Comparison of ENCODE assay signal across 17 cellular contexts in genomic region chr16:51763072-51763658, GRCh38.
A peak's percentile ranks its signal among the peaks of the same experiment; 100 is the strongest.
DNase-seq lines count a peak whose midpoint lies in the region; TF ChIP-seq lines count a peak whose summit lies in the region.
"Had no signal": no experiment of that assay in that cellular context is flagged by ENCODE, and none has a peak within 500 bp of the region (broad histone marks: within the 10 kb centered on the region; RNA-seq: fewer than 3 reads in every experiment).

No MANE protein-coding gene starts in this region.

- H3K9me3 Mint-ChIP-seq in glutamatergic neuron (ENCODE audit: unreplicated experiment) (peaks cover 6% of the 10 kb centered on the region), MCF 10A (ENCODE audit: unreplicated experiment) (no peaks in the 10 kb centered on the region)
- H3K9me3 Mint-ChIP-seq: activated CD4-positive, alpha-beta T cell treated with anti-CD3 and anti-CD28 coated beads, Interleukin-2, amount 10 ng/mL, durations not matched to agents 7 days and 5 days; activated T-cell treated with anti-CD3 and anti-CD28 coated beads, Interleukin-2, amount 50 U/mL, for 24 hours had no signal

- no peaks in the 10 kb centered on the region for H3K36me3 ChIP-seq in osteoblast (ENCODE audit: insufficient read depth, low read length)
- H3K36me3 ChIP-seq in GM23248 (ENCODE audit: low read depth), result no peaks in the 10 kb centered on the region

- H3K4me3 Mint-ChIP-seq in glutamatergic neuron (ENCODE audit: unreplicated experiment) (peak overlapping the region; percentile 9), MCF 10A (ENCODE audit: unreplicated experiment) (no peak overlapping the region)
- H3K4me3 Mint-ChIP-seq: activated CD4-positive, alpha-beta T cell treated with anti-CD3 and anti-CD28 coated beads, Interleukin-2, amount 10 ng/mL, durations not matched to agents 7 days and 5 days; activated T-cell treated with anti-CD3 and anti-CD28 coated beads, Interleukin-2, amount 50 U/mL, for 24 hours; central memory CD8-positive, alpha-beta T cell; natural killer cell treated with Interleukin-12 subunit alpha and Interleukin-12 subunit beta and Interleukin-15 and Interleukin-18, amount 100 ng/mL, for 72 hours had no signal

- peaks cover 3% of the 10 kb centered on the region for H3K27me3 Mint-ChIP-seq in glutamatergic neuron (ENCODE audit: unreplicated experiment)
- H3K27me3 Mint-ChIP-seq in MCF 10A (ENCODE audit: insufficient read depth, unreplicated experiment), result no peaks in the 10 kb centered on the region

- DNase-seq in DMS 273 (lab: John Stamatoyannopoulos, UW; ENCODE audit: unreplicated experiment) (peak; percentile 25), DMS 273 treated with DMSO at 0.1 percent for 48 hours (lab: John Stamatoyannopoulos, UW) (no peak), NCI-H82 treated with DMSO at 0.1 percent for 48 hours (lab: John Stamatoyannopoulos, UW; ENCODE audit: unreplicated experiment) (peak; percentile 64), glutamatergic neuron (peak; percentile 59), osteoblast (ENCODE audit: insufficient read length, low spot score, missing footprints) (peak; percentile 44), GM23248 (no peak), MCF 10A (ENCODE audit: unreplicated experiment) (no peak)
- DNase-seq in activated CD8-positive, alpha-beta memory T cell treated with anti-CD3 and anti-CD28 coated beads for 24 hours, result no peak
- DNase-seq: activated CD4-positive, alpha-beta T cell treated with anti-CD3 and anti-CD28 coated beads, Interleukin-2, amount 10 ng/mL, durations not matched to agents 7 days and 5 days; activated T-cell treated with anti-CD3 and anti-CD28 coated beads, Interleukin-2, amount 50 U/mL, for 24 hours; Right ventricle myocardium superior; stimulated activated naive CD4-positive, alpha-beta T cell; T-helper 9 cell had no signal

- no peaks in the 10 kb centered on the region for H3K36me3 Mint-ChIP-seq in glutamatergic neuron (ENCODE audit: unreplicated experiment)
- peaks cover 5% of the 10 kb centered on the region for H3K36me3 Mint-ChIP-seq in MCF 10A (ENCODE audit: insufficient read depth, unreplicated experiment)
- H3K36me3 Mint-ChIP-seq: natural killer cell treated with Interleukin-12 subunit alpha and Interleukin-12 subunit beta and Interleukin-15 and Interleukin-18, amount 100 ng/mL, for 72 hours had no signal

- H3K27ac ChIP-seq in osteoblast (ENCODE audit: low read depth, low read length) (no peak overlapping the region), GM23248 (no peak overlapping the region)
- H3K27ac ChIP-seq: 22Rv1, epithelial cell of prostate had no signal

- H3K4me1 ChIP-seq in osteoblast (ENCODE audit: insufficient read depth, low read length) (no peaks in the 10 kb centered on the region), GM23248 (ENCODE audit: insufficient read depth) (no peaks in the 10 kb centered on the region)

- H3K9me2 ChIP-seq in GM23248 (ENCODE audit: insufficient read depth), result no peaks in the 10 kb centered on the region

- H3K27ac Mint-ChIP-seq in glutamatergic neuron (ENCODE audit: unreplicated experiment) (peak overlapping the region; percentile 87), MCF 10A (ENCODE audit: low read depth, unreplicated experiment) (no peak overlapping the region)
- H3K27ac Mint-ChIP-seq: activated CD4-positive, alpha-beta T cell treated with anti-CD3 and anti-CD28 coated beads, Interleukin-2, amount 10 ng/mL, durations not matched to agents 7 days and 5 days; activated T-cell treated with anti-CD3 and anti-CD28 coated beads, Interleukin-2, amount 50 U/mL, for 24 hours; natural killer cell treated with Interleukin-12 subunit alpha and Interleukin-12 subunit beta and Interleukin-15 and Interleukin-18, amount 100 ng/mL, for 72 hours had no signal

- in situ Hi-C loops in GM23248 (cut with MboI), result no loop called here

- H3F3A ChIP-seq in GM23248 (ENCODE audit: insufficient read depth), result no peaks in the 10 kb centered on the region

- H3K9ac ChIP-seq in GM23248, result no peak overlapping the region

- H4K20me1 ChIP-seq in osteoblast (ENCODE audit: insufficient read depth, low read length) (no peaks in the 10 kb centered on the region), GM23248 (ENCODE audit: insufficient read depth) (no peaks in the 10 kb centered on the region)

- CTCF ChIA-PET in MCF 10A (lab: Yijun Ruan, JAX), result interaction anchor here (0.6 to 1.4 kb wide), 7 partner anchors 10 to 957 kb away, joined by 3 to 5 read pairs (median 3); no protein-coding TSS in a partner anchor

- POLR2A ChIA-PET in MCF 10A (lab: Yijun Ruan, JAX), result no interaction called here

- H3K27me3 ChIP-seq in osteoblast (ENCODE audit: insufficient read depth, low read length), result no peaks in the 10 kb centered on the region
- H3K27me3 ChIP-seq in GM23248 (replicated peaks; ENCODE audit: insufficient read depth), result peaks cover 18% of the 10 kb centered on the region

- no TSS peak for BruUV-seq in MCF 10A (replicated peaks; lab: Mats Ljungman, UMichigan)

- H3K9me3 ChIP-seq in osteoblast (ENCODE audit: low read depth, low read length) (no peaks in the 10 kb centered on the region), GM23248 (ENCODE audit: low read depth) (no peaks in the 10 kb centered on the region)

- intact Hi-C loops in MCF 10A (cut with micrococcal nuclease), result loop anchor here (2.0 kb wide), 1 partner anchor 956 kb away; no protein-coding TSS in a partner anchor

- H3K79me2 ChIP-seq in osteoblast (ENCODE audit: insufficient read depth, low read length) (no peaks in the 10 kb centered on the region), GM23248 (ENCODE audit: insufficient read depth) (no peaks in the 10 kb centered on the region)

- 75 to 77% methylated on average over 5 to 6 of the region's 6 CpGs for WGBS in GM23248 (ENCODE audit: low coverage in 1 of 2, low lambda C conversion rate in 2 of 2, missing lambda C conversion rate in 2 of 2), 2 experiments

- H3K4me1 Mint-ChIP-seq in glutamatergic neuron (ENCODE audit: low read depth, unreplicated experiment) (peaks cover 51% of the 10 kb centered on the region), MCF 10A (ENCODE audit: insufficient read depth, unreplicated experiment) (no peaks in the 10 kb centered on the region)
- H3K4me1 Mint-ChIP-seq: activated CD4-positive, alpha-beta T cell treated with anti-CD3 and anti-CD28 coated beads, Interleukin-2, amount 10 ng/mL, durations not matched to agents 7 days and 5 days; central memory CD8-positive, alpha-beta T cell had no signal

- no peak overlapping the region for H3K4me2 ChIP-seq in osteoblast (ENCODE audit: insufficient read depth, low read length)
- H3K4me2 ChIP-seq in GM23248 (ENCODE audit: unreplicated experiment), result no peak overlapping the region

- H2AFZ ChIP-seq in osteoblast (ENCODE audit: low read length) (no peak overlapping the region), GM23248 (no peak overlapping the region)

- no peak for TF ChIP-seq CTCF in glutamatergic neuron (IDR thresholded peaks at IDR 0.05; ENCODE audit: partially characterized antibody, unreplicated experiment)
- TF ChIP-seq CTCF in osteoblast (IDR thresholded peaks at IDR 0.05; ENCODE audit: extremely low read depth, low read depth, low read length), result no peak
- TF ChIP-seq CTCF in MCF 10A (IDR thresholded peaks at IDR 0.05; ENCODE audit: unreplicated experiment), result no peak

- no peak overlapping the region for H3K4me3 ChIP-seq in osteoblast (ENCODE audit: insufficient read depth, low read length)
- no peak overlapping the region for H3K4me3 ChIP-seq in GM23248

Comparison
In these comparisons a context has a peak if more than half of its experiments do, and no peak if none do; other contexts are left out.
1. DNase-seq: peak in DMS 273 (single experiment), NCI-H82 treated with DMSO at 0.1 percent for 48 hours (single experiment), glutamatergic neuron (single experiment) and osteoblast (single experiment); none in DMS 273 treated with DMSO at 0.1 percent for 48 hours (single experiment), GM23248 (single experiment), activated CD8-positive, alpha-beta memory T cell treated with anti-CD3 and anti-CD28 coated beads for 24 hours (single experiment) and MCF 10A (single experiment).